In the genomic region with DNA sequence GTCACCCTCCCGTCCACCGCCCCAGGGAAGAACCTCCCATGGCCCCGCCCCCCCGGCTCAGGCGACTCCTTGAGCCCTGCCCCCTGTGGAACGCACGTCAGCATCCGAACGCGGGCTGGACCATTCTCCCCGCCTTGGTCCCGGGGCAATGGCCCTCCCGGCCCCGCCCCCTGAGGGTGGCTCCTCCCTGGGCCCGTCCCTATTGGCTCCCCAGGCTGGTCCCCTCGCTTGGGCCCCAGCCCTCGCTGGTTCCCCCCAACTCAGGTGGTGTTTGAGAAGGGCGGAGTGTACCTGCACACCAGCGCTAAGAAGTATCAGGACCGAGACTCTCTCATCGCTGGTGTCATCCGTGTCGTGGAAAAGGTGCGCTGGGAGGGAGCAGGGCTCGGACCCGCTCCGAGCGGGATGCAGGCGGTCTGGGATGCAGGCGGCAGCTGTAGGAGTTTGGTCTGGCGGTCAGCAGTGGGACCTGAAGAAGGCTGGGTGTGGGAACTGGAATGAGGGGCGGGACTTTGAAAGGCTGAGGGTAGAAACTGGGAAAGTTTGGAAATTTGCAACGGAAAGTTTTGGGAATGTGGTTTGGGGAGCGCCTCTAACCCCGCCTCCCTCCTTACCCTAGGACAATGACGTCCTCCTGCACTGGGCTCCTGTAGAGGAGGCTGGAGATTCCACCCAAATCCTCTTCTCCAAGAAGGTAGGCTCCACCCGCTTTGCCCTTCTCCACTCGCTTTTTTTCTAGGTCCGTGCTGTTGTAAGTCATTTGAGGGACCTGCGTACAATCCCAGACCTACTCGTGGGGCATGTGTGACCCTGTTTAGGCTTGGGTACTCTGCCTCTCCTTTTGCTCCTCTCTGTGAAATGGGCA, we compare ENCODE assay signal across 8 cellular contexts. TPM values are rescaled to one million over a fixed set of nuclear protein-coding genes. Genes with fewer than 3 reads are reported as not detected.
DNase-seq lines count a peak whose midpoint lies in the region; ATAC-seq and TF ChIP-seq lines count a peak whose summit lies in the region.

No MANE protein-coding gene starts in this region.

- no peak overlapping the region for H2AK5ac ChIP-seq in H9 (ENCODE audit: insufficient read length, low read length)

- H4K20me1 ChIP-seq in H9 (ENCODE audit: control insufficient read depth, insufficient read depth, insufficient read length) (no peaks in the 10 kb centered on the region), Loucy (ENCODE audit: insufficient read depth, low read length, poor library complexity, severe bottlenecking) (peaks cover 11% of the 10 kb centered on the region)

- no peaks in the 10 kb centered on the region for H3K9me2 ChIP-seq in Loucy (replicated peaks; ENCODE audit: low read depth, low read length)

- H3K27me3 ChIP-seq in H9 (ENCODE audit: insufficient read depth, low read length): no peaks in the 10 kb centered on the region
- no peaks in the 10 kb centered on the region for H3K27me3 ChIP-seq in Loucy (ENCODE audit: insufficient read depth, low read length, poor library complexity, severe bottlenecking)
- H3K27me3 ChIP-seq in RWPE2 (ENCODE audit: insufficient read depth, poor library complexity, severe bottlenecking): no peaks in the 10 kb centered on the region
- H3K27me3 ChIP-seq in neutrophil: no peaks in the 10 kb centered on the region

- peak overlapping the region in 1 of 3 experiments; percentile 99; a peak in 5 of 7 replicates for H3K27ac Mint-ChIP-seq in H9

- H2AFZ ChIP-seq in H9 (ENCODE audit: low read length) (no peak overlapping the region), Loucy (ENCODE audit: low read length) (peak overlapping the region; percentile 86)

- H3K36me3 Mint-ChIP-seq in H9 (ENCODE audit: insufficient read depth in 1 of 3, low read depth in 3 of 3): peaks cover 36 to 44% (median 43%) of the 10 kb centered on the region in 3 experiments

- H3K4me1 Mint-ChIP-seq in H9: peaks cover 18 to 28% of the 10 kb centered on the region in 2 experiments

- H3K18ac ChIP-seq in H9 (ENCODE audit: insufficient read length, low read depth, low read length): peak overlapping the region; percentile 92

- H3K4me1 ChIP-seq in H9 (ENCODE audit: insufficient read depth, low read length) (no peaks in the 10 kb centered on the region), Loucy (ENCODE audit: insufficient read depth, low read length, poor library complexity, severe bottlenecking) (peaks cover 24% of the 10 kb centered on the region), RWPE2 (ENCODE audit: insufficient read depth, poor library complexity, severe bottlenecking) (no peaks in the 10 kb centered on the region), neutrophil (ENCODE audit: control insufficient read depth in 1 of 2, insufficient read depth in 1 of 2, low read depth in 1 of 2, low read length in 1 of 2) (peaks cover 21 to 23% of the 10 kb centered on the region in 2 experiments)

- peak overlapping the region; percentile 30 for H3K56ac ChIP-seq in H9 (ENCODE audit: insufficient read length, low read depth, low read length)

- H3T11ph ChIP-seq in H9 (ENCODE audit: low read length): no peak overlapping the region

- H2BK120ac ChIP-seq in H9 (ENCODE audit: low read depth, low read length, poor library complexity, severe bottlenecking): no peak overlapping the region

- no peaks in the 10 kb centered on the region for H3F3A ChIP-seq in Loucy (ENCODE audit: low read depth)

- peak overlapping the region; percentile 89 for H3K14ac ChIP-seq in H9 (ENCODE audit: insufficient read depth, low read length)

- no peaks in the 10 kb centered on the region for H3K9me3 Mint-ChIP-seq in H9

- H3K9me3 ChIP-seq in H9 (ENCODE audit: control insufficient read depth, low read depth, low read length): no peaks in the 10 kb centered on the region
- no peaks in the 10 kb centered on the region for H3K9me3 ChIP-seq in Loucy (ENCODE audit: insufficient read depth, low read depth, low read length)
- H3K9me3 ChIP-seq in RWPE2 (ENCODE audit: severe bottlenecking): no peaks in the 10 kb centered on the region
- no peaks in the 10 kb centered on the region for H3K9me3 ChIP-seq in neutrophil

- H2BK15ac ChIP-seq in H9 (ENCODE audit: low read depth, low read length): no peak overlapping the region

- H2BK12ac ChIP-seq in H9 (ENCODE audit: insufficient read length, low read depth, low read length): no peak overlapping the region

- H3K4me2 ChIP-seq in H9 (ENCODE audit: insufficient read depth, insufficient read length, low read length) (peak overlapping the region; percentile 78), Loucy (ENCODE audit: low read depth, low read length, poor library complexity, severe bottlenecking) (peak overlapping the region; percentile 99)

- no peak overlapping the region for H4K8ac ChIP-seq in H9 (replicated peaks; ENCODE audit: insufficient read length, low read depth, low read length)

- WGBS in H9 (ENCODE audit: extremely low coverage, insufficient read length, low lambda C conversion rate): no CpG with 5 or more reads among the region's 41 CpGs

- no peak overlapping the region for H3K4ac ChIP-seq in H9 (ENCODE audit: low read depth, low read length)

- H3K27ac ChIP-seq in H9 (ENCODE audit: insufficient read length, low read depth, low read length) (peak overlapping the region; percentile 65), RWPE2 (ENCODE audit: poor library complexity, severe bottlenecking) (peak overlapping the region; percentile 81), neutrophil (peak overlapping the region; percentile 95)

- DNase-seq in GDM1 (lab: John Stamatoyannopoulos, UW) (peak; percentile 90), H9 (peak; percentile 99), RWPE2 (ENCODE audit: low spot score) (peak; percentile 98), foreskin melanocyte (peak; percentile 90), superior temporal gyrus (ENCODE audit: extremely low spot score) (peak; percentile 87)
- peak; percentile 96 for DNase-seq in activated gamma-delta T cell treated with anti-CD3 and anti-CD28 coated beads, Interleukin-2, amount 50 U/mL, for 16 hours (ENCODE audit: low read depth)

- no peak overlapping the region for H3K23ac ChIP-seq in H9 (ENCODE audit: insufficient read length, low read depth, low read length)

- peak overlapping the region; percentile 88 for H3K9ac ChIP-seq in H9 (ENCODE audit: extremely low read depth, insufficient read length, low read length)
- H3K9ac ChIP-seq in Loucy (ENCODE audit: low read depth, low read length, poor library complexity, severe bottlenecking): peak overlapping the region; percentile 91

- peak; percentile 73 for ATAC-seq in RWPE2 (ENCODE audit: low read depth)

- no peak overlapping the region for H4K5ac ChIP-seq in H9 (ENCODE audit: insufficient read length, low read depth, low read length)

- H3K27me3 Mint-ChIP-seq in H9 (ENCODE audit: low read depth): no peaks in the 10 kb centered on the region

- peaks cover 9% of the 10 kb centered on the region; the same call in 1 of the 2 replicates for H3K36me3 ChIP-seq in Loucy (ENCODE audit: insufficient read depth, low read length)
- H3K36me3 ChIP-seq in RWPE2 (ENCODE audit: low read depth): peaks cover 28% of the 10 kb centered on the region
- peaks cover 31% of the 10 kb centered on the region for H3K36me3 ChIP-seq in neutrophil

- peaks cover 11% of the 10 kb centered on the region for H3K23me2 ChIP-seq in H9 (ENCODE audit: insufficient read length, low read depth, low read length, poor library complexity, severe bottlenecking)

- no peaks in the 10 kb centered on the region for H3K79me1 ChIP-seq in H9 (ENCODE audit: insufficient read depth, low read depth, low read length, poor library complexity, severe bottlenecking)

- no peak overlapping the region for H4K91ac ChIP-seq in H9 (ENCODE audit: insufficient read length, low read depth, low read length)

- H3K4me3 ChIP-seq in Loucy (ENCODE audit: low read length, poor library complexity, severe bottlenecking) (peak overlapping the region; percentile 95), RWPE2 (ENCODE audit: severe bottlenecking) (peak overlapping the region; percentile 88), neutrophil (ENCODE audit: low read depth in 1 of 2, low read length in 1 of 2) (peak overlapping the region; percentile 99)

- TF ChIP-seq CTCF in H9 (conservative IDR thresholded peaks at IDR 0.05): no peak
- TF ChIP-seq CTCF in Loucy (conservative IDR thresholded peaks at IDR 0.05; ENCODE audit: low read length): no peak
- TF ChIP-seq CTCF in RWPE2 (IDR thresholded peaks at IDR 0.05; ENCODE audit: poor library complexity, severe bottlenecking): no peak
- TF ChIP-seq CTCF in neutrophil (IDR thresholded peaks at IDR 0.05): no peak

- H3K4me3 Mint-ChIP-seq in H9: no peak overlapping the region

- H2BK5ac ChIP-seq in H9 (ENCODE audit: insufficient read length, low read length): peak overlapping the region; percentile 85

- no peak overlapping the region for H2BK20ac ChIP-seq in H9 (ENCODE audit: low read depth, low read length, poor library complexity, severe bottlenecking)

- H3K79me2 ChIP-seq in H9 (ENCODE audit: insufficient read depth, low read length): no peaks in the 10 kb centered on the region; the same call in 1 of the 2 replicates
- peaks cover 34% of the 10 kb centered on the region for H3K79me2 ChIP-seq in Loucy (ENCODE audit: insufficient read depth, low read length)

RNA-seq across cellular contexts. Expression of a gene that starts 0.6 kb away (rescaled TPM):
- total RNA-seq in H9 (2021): 33.6 and 33.9 TPM in 2 replicates

RNA-seq across cellular contexts. Expression of a gene that starts 1.0 kb away (rescaled TPM):
- 43.5 and 44.6 TPM in 2 replicates for total RNA-seq in H9 (2021)

RNA-seq across cellular contexts. Expression of a gene that starts 10.7 kb away (rescaled TPM):
- 144 and 157 TPM in 2 replicates for total RNA-seq in H9 (2021)

RNA-seq across cellular contexts. Expression of a gene that starts 18.6 kb away (rescaled TPM):
- 0.29 and 0.61 TPM in 2 replicates for total RNA-seq in H9 (2021)

RNA-seq across cellular contexts. Expression of a gene that starts 27.2 kb away (rescaled TPM):
- 309 and 317 TPM in 2 replicates for total RNA-seq in H9 (2021)

Comparison
In these comparisons a context has a peak if more than half of its experiments do, and no peak if none do; other contexts are left out.
1. Peak in every context shown above with its lines: DNase-seq, ATAC-seq, H3K4me3 ChIP-seq and H3K27ac ChIP-seq.